10 cellular contexts compared by ENCODE assay signal in the genomic region with DNA sequence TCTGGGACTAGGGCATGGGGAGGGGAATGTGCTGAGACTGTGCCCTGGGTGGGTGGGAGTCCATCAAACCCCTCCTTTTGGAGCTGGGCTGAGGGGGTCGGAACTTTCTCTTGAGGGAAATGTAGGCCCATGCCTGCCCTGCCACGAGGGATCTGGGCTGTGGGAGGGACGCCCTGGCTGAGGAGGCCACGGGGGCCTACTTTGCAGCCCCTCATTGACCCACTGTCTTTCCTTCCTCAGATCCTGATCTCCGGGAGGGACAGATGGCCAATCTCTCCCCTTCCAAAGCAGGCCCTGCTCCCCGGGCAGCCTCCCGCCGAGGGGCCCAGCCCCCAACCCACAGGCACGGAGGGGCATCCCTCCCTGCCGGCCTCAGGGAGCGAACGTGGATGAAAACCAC. TPM values are rescaled to one million over a fixed set of nuclear protein-coding genes. Genes with fewer than 3 reads are reported as not detected.
DNase-seq lines count a peak whose midpoint lies in the region; ATAC-seq, FAIRE-seq and TF ChIP-seq lines count a peak whose summit lies in the region.
"Had no signal": no experiment of that assay in that cellular context is flagged by ENCODE, and none has a peak within 500 bp of the region (broad histone marks: within the 10 kb centered on the region; RNA-seq: fewer than 3 reads in every experiment).

No MANE protein-coding gene starts in this region.

- POLR2A ChIA-PET in HEK293 (lab: Yijun Ruan, JAX) = interaction anchor here (0.9 to 1.7 kb wide), 5 partner anchors 8 to 43 kb away, joined by 3 to 4 read pairs (median 4); partner anchors contain the start of genes LOXL1 and PML

- no peak for TF ChIP-seq CTCF in HEK293 (tag by site-specific recombination; IDR thresholded peaks at IDR 0.05)
- TF ChIP-seq CTCF in astrocyte (IDR thresholded peaks at IDR 0.05; ENCODE audit: insufficient read depth, low read depth, low read length) = no peak
- TF ChIP-seq CTCF in liver (IDR thresholded peaks at IDR 0.05; ENCODE audit: low read depth, low read length, missing input control) = no peak
- TF ChIP-seq CTCF in GM10266 (IDR thresholded peaks at IDR 0.05; ENCODE audit: control insufficient read depth, insufficient read depth, low read depth, missing control alignments) = no peak

- H3K9me3 ChIP-seq in HEK293 (ENCODE audit: control insufficient read depth, insufficient read depth, low read depth, low read length) = no peaks in the 10 kb centered on the region
- H3K9me3 ChIP-seq in astrocyte (ENCODE audit: insufficient read depth, low read depth, low read length) = no peaks in the 10 kb centered on the region
- no peaks in the 10 kb centered on the region for H3K9me3 ChIP-seq in liver (ENCODE audit: control insufficient read depth in 4 of 4, low read length in 3 of 4)
- no peaks in the 10 kb centered on the region for H3K9me3 ChIP-seq in skeletal muscle satellite cell (replicated peaks; ENCODE audit: low read length)

- H3K4me3 ChIP-seq in HEK293 (ENCODE audit: low read depth, low read length) = no peak overlapping the region
- H3K4me3 ChIP-seq in astrocyte (ENCODE audit: insufficient read depth, low read depth, low read length) = no peak overlapping the region
- no peak overlapping the region for H3K4me3 ChIP-seq in liver (ENCODE audit: low read depth in 1 of 3, low read length in 3 of 3)
- no peak overlapping the region for H3K4me3 ChIP-seq in skeletal muscle satellite cell (ENCODE audit: low read length)

- CTCF ChIA-PET in HEK293 (lab: Yijun Ruan, JAX) = interaction anchor here (0.5 to 14.4 kb wide), 36 partner anchors 9 to 488 kb away, joined by 3 to 276 read pairs (median 4); partner anchors contain the start of genes LOXL1 and PML

- H2AFZ ChIP-seq in astrocyte (ENCODE audit: low read depth, low read length) = no peak overlapping the region

- H3K27ac Mint-ChIP-seq in astrocyte (ENCODE audit: unreplicated experiment) = peak overlapping the region; percentile 96

- peak overlapping the region; percentile 29 for H3K4me3 Mint-ChIP-seq in astrocyte (ENCODE audit: unreplicated experiment)

- peaks cover 41% of the 10 kb centered on the region for H3K4me1 Mint-ChIP-seq in astrocyte (ENCODE audit: low read depth, unreplicated experiment)

- H3K9ac ChIP-seq in astrocyte (ENCODE audit: low read length) (peak overlapping the region; percentile 76), liver (ENCODE audit: low read depth in 1 of 2, low read length in 2 of 2) (no peak overlapping the region), skeletal muscle satellite cell (ENCODE audit: low read depth, low read length) (peak overlapping the region; percentile 79)

- H3K36me3 Mint-ChIP-seq in astrocyte (ENCODE audit: low read depth, unreplicated experiment) = peaks cover 23% of the 10 kb centered on the region

- no peaks in the 10 kb centered on the region for H3K27me3 Mint-ChIP-seq in astrocyte (ENCODE audit: low read depth, unreplicated experiment)
- H3K27me3 Mint-ChIP-seq: activated CD4-positive, alpha-beta T cell treated with anti-CD3 and anti-CD28 coated beads, Interleukin-2, amount 10 ng/mL, durations not matched to agents 24 days and 14 days had no signal

- H3K27ac ChIP-seq in HEK293 (ENCODE audit: extremely low read depth, low read depth, low read length) (peak overlapping the region; percentile 2; the same call in 1 of the 2 replicates), astrocyte (ENCODE audit: low read depth, low read length) (peak overlapping the region; percentile 83), liver (ENCODE audit: low read depth in 1 of 2, low read length in 2 of 2) (peak overlapping the region; percentile 72 to 82)

- WGBS in liver = 59% methylated on average over 12 of the region's 12 CpGs

- H3K79me2 ChIP-seq in astrocyte (ENCODE audit: insufficient read depth, low read length) = no peaks in the 10 kb centered on the region

- peak overlapping the region; percentile 61 for H3K4me2 ChIP-seq in astrocyte (ENCODE audit: low read length)
- peak overlapping the region; percentile 42 for H3K4me2 ChIP-seq in skeletal muscle satellite cell (ENCODE audit: low read length)

- peaks cover 0 to 2% of the 10 kb centered on the region in 2 experiments; a peak in 1 of 3 replicates for H3K36me3 ChIP-seq in HEK293 (ENCODE audit: control insufficient read depth in 2 of 2, insufficient read depth in 1 of 2, low read length in 2 of 2)
- H3K36me3 ChIP-seq in astrocyte (ENCODE audit: insufficient read depth, low read length) = peaks cover 39% of the 10 kb centered on the region
- no peaks in the 10 kb centered on the region for H3K36me3 ChIP-seq in liver (ENCODE audit: control insufficient read depth in 4 of 4, insufficient read depth in 3 of 4, low read depth in 1 of 4, low read length in 3 of 4)
- peaks cover 60% of the 10 kb centered on the region for H3K36me3 ChIP-seq in skeletal muscle satellite cell (ENCODE audit: insufficient read depth, low read length)

- H3K4me1 ChIP-seq in HEK293 (ENCODE audit: control insufficient read depth, insufficient read depth, low read length) (peaks cover 6% of the 10 kb centered on the region; the same call in 1 of the 2 replicates), astrocyte (ENCODE audit: insufficient read depth, low read length) (peaks cover 29% of the 10 kb centered on the region), liver (ENCODE audit: control insufficient read depth in 4 of 4, insufficient read depth in 4 of 4, low read length in 3 of 4) (no peaks in the 10 kb centered on the region), skeletal muscle satellite cell (ENCODE audit: control insufficient read depth, insufficient read depth, low read length) (peaks cover 34% of the 10 kb centered on the region)

- TF ChIP-seq RAD21 in liver (IDR thresholded peaks at IDR 0.05) = no peak

- peaks cover 6% of the 10 kb centered on the region for H4K20me1 ChIP-seq in astrocyte (ENCODE audit: insufficient read depth, low read length)

- no peak for DNase-seq in astrocyte (ENCODE audit: low read depth)
- DNase-seq in cortex of kidney (lab: John Stamatoyannopoulos, UW) = no peak
- DNase-seq in GM10266 (ENCODE audit: extremely low spot score) = no peak

- ATAC-seq in GM18907 (IDR thresholded peaks at IDR 0.05; ENCODE audit: unreplicated experiment) = no peak
- ATAC-seq in GM18870 (IDR thresholded peaks at IDR 0.05; ENCODE audit: unreplicated experiment) = no peak

- H3K9me3 Mint-ChIP-seq in astrocyte (ENCODE audit: unreplicated experiment) = no peaks in the 10 kb centered on the region
- H3K9me3 Mint-ChIP-seq: activated CD4-positive, alpha-beta T cell treated with anti-CD3 and anti-CD28 coated beads, Interleukin-2, amount 10 ng/mL, durations not matched to agents 24 days and 14 days had no signal

- H3K27me3 ChIP-seq in astrocyte (ENCODE audit: insufficient read depth, low read length) = no peaks in the 10 kb centered on the region
- no peaks in the 10 kb centered on the region for H3K27me3 ChIP-seq in liver (ENCODE audit: control insufficient read depth in 4 of 4, insufficient read depth in 4 of 4, low read length in 3 of 4)
- H3K27me3 ChIP-seq in skeletal muscle satellite cell (ENCODE audit: control insufficient read depth, insufficient read depth, low read length) = no peaks in the 10 kb centered on the region

- no peak for FAIRE-seq in astrocyte (lab: Jason Lieb, UNC)
- FAIRE-seq: colon had no signal

TF ChIP-seq in HEK293, 187 proteins besides CTCF, POLR2A, EP300 and RAD21 (continues in another document):
- TF ChIP-seq MZF1 (tag by site-specific recombination; IDR thresholded peaks at IDR 0.05; ENCODE audit: borderline replicate concordance) (no peak), ATF2 (tag by site-specific recombination; IDR thresholded peaks at IDR 0.05; ENCODE audit: low read depth) (no peak)

TF ChIP-seq in liver, 16 proteins besides CTCF, POLR2A, EP300 and RAD21:
- TF ChIP-seq SP1 (IDR thresholded peaks at IDR 0.05) = peak; percentile 10
- TF ChIP-seq, protein P1, sequence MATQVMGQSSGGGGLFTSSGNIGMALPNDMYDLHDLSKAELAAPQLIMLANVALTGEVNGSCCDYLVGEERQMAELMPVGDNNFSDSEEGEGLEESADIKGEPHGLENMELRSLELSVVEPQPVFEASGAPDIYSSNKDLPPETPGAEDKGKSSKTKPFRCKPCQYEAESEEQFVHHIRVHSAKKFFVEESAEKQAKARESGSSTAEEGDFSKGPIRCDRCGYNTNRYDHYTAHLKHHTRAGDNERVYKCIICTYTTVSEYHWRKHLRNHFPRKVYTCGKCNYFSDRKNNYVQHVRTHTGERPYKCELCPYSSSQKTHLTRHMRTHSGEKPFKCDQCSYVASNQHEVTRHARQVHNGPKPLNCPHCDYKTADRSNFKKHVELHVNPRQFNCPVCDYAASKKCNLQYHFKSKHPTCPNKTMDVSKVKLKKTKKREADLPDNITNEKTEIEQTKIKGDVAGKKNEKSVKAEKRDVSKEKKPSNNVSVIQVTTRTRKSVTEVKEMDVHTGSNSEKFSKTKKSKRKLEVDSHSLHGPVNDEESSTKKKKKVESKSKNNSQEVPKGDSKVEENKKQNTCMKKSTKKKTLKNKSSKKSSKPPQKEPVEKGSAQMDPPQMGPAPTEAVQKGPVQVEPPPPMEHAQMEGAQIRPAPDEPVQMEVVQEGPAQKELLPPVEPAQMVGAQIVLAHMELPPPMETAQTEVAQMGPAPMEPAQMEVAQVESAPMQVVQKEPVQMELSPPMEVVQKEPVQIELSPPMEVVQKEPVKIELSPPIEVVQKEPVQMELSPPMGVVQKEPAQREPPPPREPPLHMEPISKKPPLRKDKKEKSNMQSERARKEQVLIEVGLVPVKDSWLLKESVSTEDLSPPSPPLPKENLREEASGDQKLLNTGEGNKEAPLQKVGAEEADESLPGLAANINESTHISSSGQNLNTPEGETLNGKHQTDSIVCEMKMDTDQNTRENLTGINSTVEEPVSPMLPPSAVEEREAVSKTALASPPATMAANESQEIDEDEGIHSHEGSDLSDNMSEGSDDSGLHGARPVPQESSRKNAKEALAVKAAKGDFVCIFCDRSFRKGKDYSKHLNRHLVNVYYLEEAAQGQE (IDR thresholded peaks at IDR 0.05) = no peak

RNA-seq across cellular contexts. Expression of gene LOXL1, which starts 25.3 kb away (rescaled TPM):
- total RNA-seq in astrocyte (280 and 384 TPM in 2 replicates), liver (1 to 10 TPM; 1.4 to 2.0 TPM)
- under 1 TPM in 1 of 2 donors, not detected in 1; 0.67 TPM for polyA plus RNA-seq in liver
- total RNA-seq in skeletal muscle satellite cell (2012; rRNA removed) = 68.4 and 222 TPM in 2 replicates

RNA-seq across cellular contexts. Expression of gene STOML1, which starts 40.5 kb away (rescaled TPM):
- 12.4 and 16.6 TPM in 2 replicates for total RNA-seq in astrocyte
- total RNA-seq in liver = 1 to 10 TPM; 5.6 to 7.1 TPM
- polyA plus RNA-seq in liver = 1 to 10 TPM; 5.4 to 9.4 TPM
- total RNA-seq in skeletal muscle satellite cell (2012; rRNA removed) = 15.7 and 20.5 TPM in 2 replicates

RNA-seq across cellular contexts. Expression of gene PML, which starts 42.9 kb away (rescaled TPM):
- 116 and 119 TPM in 2 replicates for total RNA-seq in astrocyte
- total RNA-seq in liver = 10 to 100 TPM; 12.4 to 15.2 TPM
- polyA plus RNA-seq in liver = 1 to 10 TPM; 8.2 to 9.2 TPM
- total RNA-seq in skeletal muscle satellite cell (2012; rRNA removed) = 51.2 and 58.1 TPM in 2 replicates

Comparison
In these comparisons a context has a peak if more than half of its experiments do, and no peak if none do; other contexts are left out.
1. H3K27ac ChIP-seq: peak in every context shown above with its lines; median percentile 83 in astrocyte; 77 in liver; 2 in HEK293.
2. H3K9ac ChIP-seq: peak in astrocyte (single experiment) and skeletal muscle satellite cell (single experiment); none in liver (0 of 2).
3. RNA of gene LOXL1, which starts 25.3 kb away (total RNA-seq): 280 to 384 TPM in astrocyte; 1.4 to 2.0 TPM in liver; every median in the first group is over 10 times any median in the second.